16 cellular contexts compared by ENCODE assay signal in the genomic region with DNA sequence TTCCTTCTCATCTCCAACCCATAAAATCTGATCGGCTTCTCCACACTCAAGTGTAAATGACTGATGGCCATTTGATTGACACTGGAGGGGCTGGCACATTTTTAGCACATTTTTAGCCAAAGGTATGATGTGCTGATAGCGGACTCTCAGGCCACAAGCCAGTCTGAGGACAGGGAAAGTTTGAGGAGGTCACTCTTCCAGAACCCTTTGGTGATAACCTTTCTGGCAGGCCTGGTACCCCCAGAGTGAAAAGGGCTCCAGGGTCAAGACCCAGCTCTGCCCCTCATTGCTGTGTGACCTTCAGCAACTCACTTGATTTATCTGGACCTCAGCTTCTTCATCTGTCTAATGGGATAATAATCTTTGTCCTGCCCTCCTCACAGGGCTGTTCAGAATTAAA. TPM values are rescaled to one million over a fixed set of nuclear protein-coding genes. Genes with fewer than 3 reads are reported as not detected.
DNase-seq lines count a peak whose midpoint lies in the region; ATAC-seq and TF ChIP-seq lines count a peak whose summit lies in the region.
"Had no signal": no experiment of that assay in that cellular context is flagged by ENCODE, and none has a peak within 500 bp of the region (broad histone marks: within the 10 kb centered on the region; RNA-seq: fewer than 3 reads in every experiment).

No MANE protein-coding gene starts in this region.

- H3K36me3 ChIP-seq in left lung: no peaks in the 10 kb centered on the region
- H3K36me3 ChIP-seq: ascending aorta had no signal

- H3K27me3 Mint-ChIP-seq in stimulated activated naive CD8-positive, alpha-beta T cell treated with anti-CD3 and anti-CD28 coated beads, Interleukin-15, Interleukin-2, amounts not matched to agents 100 ng/mL and 50 ng/mL, for 24 hours: no peaks in the 10 kb centered on the region
- H3K27me3 Mint-ChIP-seq in activated T-cell treated with anti-CD3 and anti-CD28 coated beads, Interleukin-2, amount 50 U/mL, for 4 hours (ENCODE audit: low read depth): no peaks in the 10 kb centered on the region

- H3K4me3 ChIP-seq in mononuclear cell (ENCODE audit: low read length): peak overlapping the region; percentile 89
- H3K4me3 ChIP-seq in left lung: peak overlapping the region in 1 of 2 donors; percentile 88
- H3K4me3 ChIP-seq: mucosa of descending colon had no signal

- H3K4me1 Mint-ChIP-seq in stimulated activated naive CD8-positive, alpha-beta T cell treated with anti-CD3 and anti-CD28 coated beads, Interleukin-15, Interleukin-2, amounts not matched to agents 100 ng/mL and 50 ng/mL, for 24 hours (ENCODE audit: low read depth): peaks cover 77% of the 10 kb centered on the region
- H3K4me1 Mint-ChIP-seq in activated T-cell treated with anti-CD3 and anti-CD28 coated beads, Interleukin-2, amount 50 U/mL, for 4 hours (ENCODE audit: low read depth): peaks cover 61% of the 10 kb centered on the region

- H3K36me3 Mint-ChIP-seq in stimulated activated naive CD8-positive, alpha-beta T cell treated with anti-CD3 and anti-CD28 coated beads, Interleukin-15, Interleukin-2, amounts not matched to agents 100 ng/mL and 50 ng/mL, for 24 hours (ENCODE audit: low read depth): peaks cover 54% of the 10 kb centered on the region
- H3K36me3 Mint-ChIP-seq in activated T-cell treated with anti-CD3 and anti-CD28 coated beads, Interleukin-2, amount 50 U/mL, for 4 hours (ENCODE audit: insufficient read depth): peaks cover 41% of the 10 kb centered on the region

- no peaks in the 10 kb centered on the region for H3K9me3 Mint-ChIP-seq in stimulated activated naive CD8-positive, alpha-beta T cell treated with anti-CD3 and anti-CD28 coated beads, Interleukin-15, Interleukin-2, amounts not matched to agents 100 ng/mL and 50 ng/mL, for 24 hours
- no peaks in the 10 kb centered on the region for H3K9me3 Mint-ChIP-seq in activated T-cell treated with anti-CD3 and anti-CD28 coated beads, Interleukin-2, amount 50 U/mL, for 4 hours

- peak overlapping the region; percentile 98 for H3K27ac Mint-ChIP-seq in stimulated activated naive CD8-positive, alpha-beta T cell treated with anti-CD3 and anti-CD28 coated beads, Interleukin-15, Interleukin-2, amounts not matched to agents 100 ng/mL and 50 ng/mL, for 24 hours

- TF ChIP-seq CTCF in left lung (IDR thresholded peaks at IDR 0.05): no peak

- peaks cover 84% of the 10 kb centered on the region for H3K4me1 ChIP-seq in mononuclear cell (ENCODE audit: insufficient read depth, low read length)
- H3K4me1 ChIP-seq in left lung: peaks cover 27 to 82% of the 10 kb centered on the region in 2 donors

- ATAC-seq in stimulated activated naive CD8-positive, alpha-beta T cell treated with anti-CD3 and anti-CD28 coated beads, Interleukin-15, Interleukin-2, amounts not matched to agents 100 U/mL and 50 U/mL, for 24 hours: no peak
- no peak for ATAC-seq in activated T-cell treated with anti-CD3 and anti-CD28 coated beads, Interleukin-2, amount 50 U/mL, for 4 hours
- ATAC-seq in left lung (no peak), left lobe of liver (no peak)
- ATAC-seq: foreskin keratinocyte, mucosa of descending colon had no signal

- peak overlapping the region in 1 of 2 donors; percentile 94 for H3K27ac ChIP-seq in left lung
- H3K27ac ChIP-seq: foreskin keratinocyte had no signal

- H3K4me3 Mint-ChIP-seq in stimulated activated naive CD8-positive, alpha-beta T cell treated with anti-CD3 and anti-CD28 coated beads, Interleukin-15, Interleukin-2, amounts not matched to agents 100 ng/mL and 50 ng/mL, for 24 hours: peak overlapping the region; percentile 96
- peak overlapping the region; percentile 99 for H3K4me3 Mint-ChIP-seq in activated T-cell treated with anti-CD3 and anti-CD28 coated beads, Interleukin-2, amount 50 U/mL, for 4 hours

- H3K27me3 ChIP-seq in mononuclear cell (ENCODE audit: insufficient read depth, low read length): no peaks in the 10 kb centered on the region
- no peaks in the 10 kb centered on the region for H3K27me3 ChIP-seq in left lung
- H3K27me3 ChIP-seq: ascending aorta, foreskin keratinocyte had no signal

- DNase-seq in stimulated activated naive CD8-positive, alpha-beta T cell treated with anti-CD3 and anti-CD28 coated beads, Interleukin-15, Interleukin-2, amounts not matched to agents 100 U/mL and 50 U/mL, for 24 hours: no peak
- DNase-seq in activated T-cell treated with anti-CD3 and anti-CD28 coated beads, Interleukin-2, amount 50 U/mL, for 4 hours: no peak
- DNase-seq in OCI-M1 (lab: John Stamatoyannopoulos, UW) (no peak), left lung (no peak), left lobe of liver (ENCODE audit: low spot score) (no peak), Kasumi-1 (lab: John Stamatoyannopoulos, UW) (no peak)
- DNase-seq: effector CD8-positive, alpha-beta T cell; foreskin keratinocyte; mucosa of descending colon; NCI-H1417 treated with DMSO at 0.1 percent for 48 hours; NCI-H69; T1000 had no signal

- H3K9me3 ChIP-seq in mononuclear cell (ENCODE audit: low read depth, low read length): no peaks in the 10 kb centered on the region
- H3K9me3 ChIP-seq in left lung: no peaks in the 10 kb centered on the region
- H3K9me3 ChIP-seq: ascending aorta, mucosa of descending colon, psoas muscle had no signal

- intact Hi-C loops in left lung (cut with DNase I): no loop called here

RNA-seq across cellular contexts. Expression of gene NLRC5, which starts 1.7 kb away (rescaled TPM):
- 100 to 1,000 TPM; 143 to 180 (median 158) TPM for total RNA-seq in activated T-cell treated with anti-CD3 and anti-CD28 coated beads, Interleukin-2, amount 50 U/mL, for 4 hours
- total RNA-seq in mononuclear cell: 246 TPM
- total RNA-seq in left lung: 10 to 100 TPM; 26.8 to 93.3 TPM
- total RNA-seq in left lobe of liver: 6.4 TPM

RNA-seq across cellular contexts. Expression of gene CETP, which starts 25.9 kb away (rescaled TPM):
- total RNA-seq in activated T-cell treated with anti-CD3 and anti-CD28 coated beads, Interleukin-2, amount 50 U/mL, for 4 hours: under 1 TPM in 1 of 3 donors, not detected in 2; 0.11 TPM
- total RNA-seq in mononuclear cell: 0.52 TPM
- total RNA-seq in left lung: under 1 TPM; 0.58 to 0.82 TPM
- 3.8 TPM for total RNA-seq in left lobe of liver
- total RNA-seq: ascending aorta, foreskin keratinocyte had no signal

RNA-seq across cellular contexts. Expression of gene HERPUD1, which starts 55.8 kb away (rescaled TPM):
- 100 to 1,000 TPM; 161 to 228 (median 170) TPM for total RNA-seq in activated T-cell treated with anti-CD3 and anti-CD28 coated beads, Interleukin-2, amount 50 U/mL, for 4 hours
- total RNA-seq in mononuclear cell (211 TPM), left lung (100 to 1,000 TPM; 104 to 155 TPM), left lobe of liver (122 TPM)
